Comparison of ENCODE assay signal across 11 cellular contexts in genomic region chr5:7396169-7397004, GRCh38. TPM values are rescaled to one million over a fixed set of nuclear protein-coding genes. Genes with fewer than 3 reads are reported as not detected.
DNase-seq lines count a peak whose midpoint lies in the region; ATAC-seq, FAIRE-seq and TF ChIP-seq lines count a peak whose summit lies in the region.
"Had no signal": no experiment of that assay in that cellular context is flagged by ENCODE, and none has a peak within 500 bp of the region (broad histone marks: within the 10 kb centered on the region; RNA-seq: fewer than 3 reads in every experiment).

No MANE protein-coding gene starts in this region.

- no peaks in the 10 kb centered on the region for H3K9me3 Mint-ChIP-seq in effector memory CD8-positive, alpha-beta T cell
- peaks cover 0 to 10% (median 3%) of the 10 kb centered on the region in 7 donors for H3K9me3 Mint-ChIP-seq in CD14-positive monocyte

- TF ChIP-seq CTCF in esophagus squamous epithelium (IDR thresholded peaks at IDR 0.05) (no peak), pancreas (IDR thresholded peaks at IDR 0.05) (no peak), CD14-positive monocyte (IDR thresholded peaks at IDR 0.05) (no peak)

- H3K27me3 ChIP-seq in esophagus squamous epithelium: peaks cover 0 to 52% (median 5%) of the 10 kb centered on the region in 4 donors
- no peaks in the 10 kb centered on the region for H3K27me3 ChIP-seq in pancreas

- H3K27me3 Mint-ChIP-seq in effector memory CD8-positive, alpha-beta T cell: peaks cover 30 to 38% of the 10 kb centered on the region in 2 donors
- peaks cover 56 to 68% (median 57%) of the 10 kb centered on the region in 3 donors for H3K27me3 Mint-ChIP-seq in CD14-positive monocyte (ENCODE audit: low read depth in 3 of 3)

- TF ChIP-seq POLR2A in esophagus squamous epithelium (IDR thresholded peaks at IDR 0.05): no peak

- peaks cover 0 to 21% (median 6%) of the 10 kb centered on the region in 3 donors for H3K4me1 ChIP-seq in esophagus squamous epithelium
- peaks cover 0 to 9% (median 0%) of the 10 kb centered on the region in 3 donors for H3K4me1 ChIP-seq in pancreas

- intact Hi-C loops in esophagus squamous epithelium (cut with DNase I) (no loop called here), pancreas (cut with DNase I) (no loop called here), CD14-positive monocyte (cut with micrococcal nuclease) (no loop called here)

- WGBS in esophagus squamous epithelium, 2 donors: 8 to 10% methylated on average over 15 to 19 of the region's 95 CpGs
- WGBS in pancreas, 2 donors: 1% methylated on average over 46 to 95 of the region's 95 CpGs

- H3K27ac ChIP-seq in esophagus squamous epithelium (peak overlapping the region in 3 of 4 donors; percentile 17 to 73 (median 56)), pancreas (no peak overlapping the region)

- no peaks in the 10 kb centered on the region for H3K36me3 ChIP-seq in esophagus squamous epithelium
- no peaks in the 10 kb centered on the region for H3K36me3 ChIP-seq in pancreas

- no peak overlapping the region for H3K4me3 Mint-ChIP-seq in effector memory CD8-positive, alpha-beta T cell
- peak overlapping the region in 1 of 2 donors; percentile 69 for H3K4me3 Mint-ChIP-seq in CD14-positive monocyte

- ATAC-seq in pancreas (peak in 2 of 4 donors; percentile 29 to 46), GM21723 (IDR thresholded peaks at IDR 0.05; ENCODE audit: unreplicated experiment) (no peak)
- ATAC-seq in effector memory CD8-positive, alpha-beta T cell (replicated peaks): no peak

- FAIRE-seq in pancreas (lab: Jason Lieb, UNC): no peak
- FAIRE-seq: GM12892, islet of Langerhans had no signal

- H3K4me3 ChIP-seq in esophagus squamous epithelium (peak overlapping the region; percentile 36 to 73 (median 50)), pancreas (peak overlapping the region; percentile 12 to 48 (median 30))

- H3K36me3 Mint-ChIP-seq in effector memory CD8-positive, alpha-beta T cell (ENCODE audit: insufficient read depth): no peaks in the 10 kb centered on the region
- H3K36me3 Mint-ChIP-seq in CD14-positive monocyte: peaks cover 5 to 6% of the 10 kb centered on the region in 2 donors

- H3K4me1 Mint-ChIP-seq in effector memory CD8-positive, alpha-beta T cell (ENCODE audit: low read depth in 2 of 2): no peaks in the 10 kb centered on the region
- H3K4me1 Mint-ChIP-seq in CD14-positive monocyte: peaks cover 5% of the 10 kb centered on the region

- DNase-seq in DMS153 (lab: John Stamatoyannopoulos, UW) (peak; percentile 39), NCI-H526 (lab: John Stamatoyannopoulos, UW) (peak; percentile 14 to 66), esophagus squamous epithelium (lab: John Stamatoyannopoulos, UW) (no peak), pancreas (peak in 2 of 6 donors; percentile 61 to 62), CD14-positive monocyte (ENCODE audit: low spot score) (no peak), DMS114 treated with DMSO at 0.1 percent for 48 hours (lab: John Stamatoyannopoulos, UW; ENCODE audit: unreplicated experiment) (no peak)
- DNase-seq in effector memory CD8-positive, alpha-beta T cell: no peak
- DNase-seq: stimulated activated naive CD4-positive, alpha-beta T cell had no signal

- H3K9me3 ChIP-seq in esophagus squamous epithelium (no peaks in the 10 kb centered on the region), pancreas (no peaks in the 10 kb centered on the region)

- H3K27ac Mint-ChIP-seq in effector memory CD8-positive, alpha-beta T cell: no peak overlapping the region
- H3K27ac Mint-ChIP-seq in CD14-positive monocyte: no peak overlapping the region

RNA-seq across cellular contexts. Expression of gene ADCY2, which starts 0.4 kb away (rescaled TPM):
- total RNA-seq in esophagus squamous epithelium: 1 to 10 TPM in 1 of 4 donors, under 1 TPM in 2, not detected in 1; 0.19 to 2.7 (median 0.59) TPM
- total RNA-seq in pancreas: 1 to 10 TPM in 2 of 6 donors, under 1 TPM in 4; 0.21 to 2.2 (median 0.50) TPM
- polyA plus RNA-seq in pancreas: under 1 TPM; 0.19 to 0.52 TPM
- polyA plus RNA-seq in CD14-positive monocyte: not detected

Comparison
In these comparisons a context has a peak if more than half of its experiments do, and no peak if none do; other contexts are left out.
1. DNase-seq: peak in DMS153 (single experiment) and NCI-H526 (2 of 2); none in esophagus squamous epithelium (single experiment), effector memory CD8-positive, alpha-beta T cell (0 of 3), CD14-positive monocyte (single experiment) and DMS114 treated with DMSO at 0.1 percent for 48 hours (single experiment).
2. H3K27ac ChIP-seq: peak in esophagus squamous epithelium (3 of 4); none in pancreas (0 of 4).